Comparison of ENCODE assay signal across 2 cellular contexts in genomic region chr2:110955546-110955945, GRCh38.
TF ChIP-seq lines count a peak whose summit lies in the region.

No MANE protein-coding gene starts in this region.

TF ChIP-seq in HEK293, 187 proteins besides CTCF, POLR2A, EP300 and RAD21:
- TF ChIP-seq FEZF1 (tag by site-specific recombination; IDR thresholded peaks at IDR 0.05) (no peak), ZNF623 (tag by site-specific recombination; IDR thresholded peaks at IDR 0.05) (peak; percentile 39)

TF ChIP-seq in H1, 55 proteins besides CTCF, POLR2A, EP300 and RAD21:
- TF ChIP-seq KDM1A (IDR thresholded peaks at IDR 0.05; ENCODE audit: borderline replicate concordance, low read length) (peak; percentile 46; the same call in 1 of the 2 replicates), ASH2L (IDR thresholded peaks at IDR 0.05; ENCODE audit: low read length) (no peak), YY1 (IDR thresholded peaks at IDR 0.05; ENCODE audit: low read depth, low read length) (0 out of 2 replicates have a peak, but pooled peaks have one; percentile 18)
